Comparison of ENCODE assay signal across 8 cellular contexts in the genomic region with DNA sequence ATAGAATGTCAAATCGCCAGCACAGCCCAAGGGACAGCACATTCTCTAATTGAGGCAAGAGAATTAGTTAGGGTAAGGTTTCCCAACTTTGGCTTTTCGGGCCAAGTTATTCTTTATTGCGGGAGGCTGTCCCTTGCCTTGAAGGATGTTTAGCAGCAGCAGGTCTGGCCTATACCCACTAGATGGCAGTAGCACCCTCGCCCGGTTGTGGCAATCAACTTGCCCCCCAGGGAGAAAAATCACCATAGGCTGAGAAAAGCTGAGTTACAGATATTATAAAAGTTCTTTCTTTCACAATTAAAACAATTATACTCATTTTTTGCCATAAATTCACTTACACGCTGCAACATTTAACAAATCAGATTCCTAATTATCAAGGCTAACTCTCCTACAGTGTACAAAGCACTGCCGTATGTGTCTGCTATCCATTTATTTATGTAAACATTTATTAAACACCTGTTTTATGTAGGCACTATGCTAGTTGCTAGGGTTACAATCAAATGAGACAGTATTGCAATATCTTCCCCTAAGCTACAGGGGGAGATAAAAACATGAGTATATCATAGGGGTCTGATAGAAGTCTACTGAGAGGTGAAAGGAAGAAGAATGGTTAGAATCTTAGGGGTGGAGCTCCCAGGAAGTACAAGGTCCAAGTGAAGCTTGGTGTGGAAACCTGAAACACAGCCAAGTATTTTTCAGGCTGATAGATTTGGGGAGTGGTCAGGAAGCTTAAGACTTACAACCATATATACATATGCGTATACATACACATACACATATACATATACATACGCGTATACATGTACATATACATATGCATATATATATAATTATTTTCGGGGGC.
DNase-seq lines count a peak whose midpoint lies in the region; ATAC-seq and TF ChIP-seq lines count a peak whose summit lies in the region.

No MANE protein-coding gene starts in this region.

- no peak overlapping the region for H3K27ac ChIP-seq in breast epithelium
- H3K27ac ChIP-seq in OCI-LY1 (ENCODE audit: low read depth, low read length, poor library complexity, severe bottlenecking): no peak overlapping the region
- no peak overlapping the region for H3K27ac ChIP-seq in esophagus squamous epithelium

- H3K27ac Mint-ChIP-seq in MCF 10A (ENCODE audit: low read depth, unreplicated experiment) (no peak overlapping the region), HFFc6 (no peak overlapping the region)

- H3K9ac ChIP-seq in OCI-LY1 (ENCODE audit: low read length): no peak overlapping the region

- BruUV-seq in MCF 10A (replicated peaks; lab: Mats Ljungman, UMichigan): no TSS peak

- intact Hi-C loops in MCF 10A (cut with micrococcal nuclease) (loop anchor here (1.0 to 5.0 kb wide), 4 partner anchors 260 to 1164 kb away; no protein-coding TSS in a partner anchor), breast epithelium (cut with DNase I; ENCODE audit: low total_unique reads) (no loop called here), esophagus squamous epithelium (cut with DNase I) (no loop called here)

- no peaks in the 10 kb centered on the region for H4K20me1 ChIP-seq in OCI-LY1 (ENCODE audit: insufficient read depth, low read length)

- 64 to 68% methylated on average over 11 of the region's 11 CpGs for WGBS in esophagus squamous epithelium, 2 donors

- CTCF ChIA-PET in MCF 10A (lab: Yijun Ruan, JAX): interaction anchor here (0.5 to 3.5 kb wide), 63 partner anchors 8 to 1182 kb away, joined by 3 to 15 read pairs (median 4); no protein-coding TSS in a partner anchor

- no peaks in the 10 kb centered on the region for H3K79me2 ChIP-seq in OCI-LY1 (ENCODE audit: insufficient read depth, low read length)

- no peaks in the 10 kb centered on the region for H3K9me2 ChIP-seq in OCI-LY1 (ENCODE audit: low read depth, low read length)

- DNase-seq in MCF 10A (ENCODE audit: unreplicated experiment): peak; percentile 43
- DNase-seq in breast epithelium (ENCODE audit: low spot score in 2 of 2): no peak
- no peak for DNase-seq in HFFc6
- DNase-seq in esophagus squamous epithelium (lab: John Stamatoyannopoulos, UW): no peak
- DNase-seq in stromal cell of bone marrow (ENCODE audit: low read depth): peak; percentile 19
- no peak for DNase-seq in HuH-7 (ENCODE audit: low spot score)

- H3K4me2 ChIP-seq in OCI-LY1 (ENCODE audit: low read length): no peak overlapping the region

- H3K4me1 Mint-ChIP-seq in MCF 10A (ENCODE audit: insufficient read depth, unreplicated experiment) (peaks cover 11% of the 10 kb centered on the region), HFFc6 (ENCODE audit: low read depth) (no peaks in the 10 kb centered on the region)

- H3F3A ChIP-seq in OCI-LY1 (ENCODE audit: insufficient read depth, low read length): no peaks in the 10 kb centered on the region

- H3K4me3 Mint-ChIP-seq in MCF 10A (ENCODE audit: unreplicated experiment) (no peak overlapping the region), HFFc6 (no peak overlapping the region)

- no peaks in the 10 kb centered on the region for H3K4me1 ChIP-seq in breast epithelium
- no peaks in the 10 kb centered on the region for H3K4me1 ChIP-seq in OCI-LY1 (ENCODE audit: insufficient read depth, low read length, severe bottlenecking)
- no peaks in the 10 kb centered on the region for H3K4me1 ChIP-seq in esophagus squamous epithelium

- H3K9me3 ChIP-seq in breast epithelium (no peaks in the 10 kb centered on the region), OCI-LY1 (ENCODE audit: low read length) (no peaks in the 10 kb centered on the region), esophagus squamous epithelium (peaks cover 0 to 3% (median 0%) of the 10 kb centered on the region in 3 donors)

- H3K9me3 Mint-ChIP-seq in MCF 10A (ENCODE audit: unreplicated experiment) (no peaks in the 10 kb centered on the region), HFFc6 (no peaks in the 10 kb centered on the region)

- no peaks in the 10 kb centered on the region for H3K27me3 ChIP-seq in breast epithelium
- H3K27me3 ChIP-seq in OCI-LY1 (ENCODE audit: insufficient read depth, low read length): no peaks in the 10 kb centered on the region
- no peaks in the 10 kb centered on the region for H3K27me3 ChIP-seq in esophagus squamous epithelium

- H3K27me3 Mint-ChIP-seq in MCF 10A (ENCODE audit: insufficient read depth, unreplicated experiment) (peaks cover 12% of the 10 kb centered on the region), HFFc6 (ENCODE audit: insufficient read depth) (no peaks in the 10 kb centered on the region; the same call in 1 of the 2 replicates)

- POLR2A ChIA-PET in MCF 10A (lab: Yijun Ruan, JAX): interaction anchor here (0.7 kb wide), 1 partner anchor 168 kb away, joined by 4 read pairs; no protein-coding TSS in a partner anchor

- peak; percentile 84 for TF ChIP-seq CTCF in MCF 10A (IDR thresholded peaks at IDR 0.05; ENCODE audit: unreplicated experiment)
- TF ChIP-seq CTCF in breast epithelium (IDR thresholded peaks at IDR 0.05): peak in 1 of 3 donors; percentile 21
- peak; percentile 79 for TF ChIP-seq CTCF in HFFc6 (IDR thresholded peaks at IDR 0.05)
- peak; percentile 66 for TF ChIP-seq CTCF in OCI-LY1 (IDR thresholded peaks at IDR 0.05; ENCODE audit: low read length)
- TF ChIP-seq CTCF in esophagus squamous epithelium (IDR thresholded peaks at IDR 0.05): peak in 4 of 6 experiments; percentile 18 to 38 (median 31)

- no peak overlapping the region for H2AFZ ChIP-seq in OCI-LY1 (ENCODE audit: low read length)

- H3K36me3 ChIP-seq in breast epithelium (no peaks in the 10 kb centered on the region), OCI-LY1 (ENCODE audit: insufficient read depth, low read length) (no peaks in the 10 kb centered on the region), esophagus squamous epithelium (no peaks in the 10 kb centered on the region)

- H3K4me3 ChIP-seq in breast epithelium (no peak overlapping the region), OCI-LY1 (ENCODE audit: low read depth, low read length, poor library complexity, severe bottlenecking) (no peak overlapping the region), esophagus squamous epithelium (no peak overlapping the region)

- TF ChIP-seq POLR2A in breast epithelium (IDR thresholded peaks at IDR 0.05): no peak
- TF ChIP-seq POLR2A in esophagus squamous epithelium (IDR thresholded peaks at IDR 0.05): no peak

- no peak for ATAC-seq in GM19397 (IDR thresholded peaks at IDR 0.05; ENCODE audit: unreplicated experiment)

- no peaks in the 10 kb centered on the region for H3K36me3 Mint-ChIP-seq in MCF 10A (ENCODE audit: insufficient read depth, unreplicated experiment)
- H3K36me3 Mint-ChIP-seq in HFFc6 (ENCODE audit: low read depth): no peaks in the 10 kb centered on the region

Comparison
In these comparisons a context has a peak if more than half of its experiments do, and no peak if none do; other contexts are left out.
1. DNase-seq: peak in MCF 10A (single experiment) and stromal cell of bone marrow (single experiment); none in breast epithelium (0 of 2), HFFc6 (single experiment), esophagus squamous epithelium (single experiment) and HuH-7 (single experiment).